8 cellular contexts compared by ENCODE assay signal in the genomic region with DNA sequence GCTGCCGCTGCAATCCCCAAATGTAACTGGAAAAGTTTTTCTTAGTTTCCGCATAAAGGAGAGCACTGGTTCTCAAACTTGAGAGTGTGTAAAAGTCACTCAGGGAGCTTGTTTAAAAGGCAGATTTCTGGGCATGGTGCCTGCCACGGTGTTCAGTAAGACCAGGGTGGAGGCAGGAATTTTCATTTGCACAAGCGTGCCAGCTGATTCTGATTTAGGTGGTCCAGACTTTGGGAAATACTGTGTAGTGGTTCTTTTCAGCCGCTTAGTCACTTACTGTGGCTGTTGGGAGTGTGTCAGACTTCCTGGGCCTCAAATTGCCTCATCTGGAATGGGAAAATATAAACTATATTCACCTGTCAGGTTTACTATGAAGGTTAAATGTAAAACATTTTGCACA. TPM values are rescaled to one million over a fixed set of nuclear protein-coding genes. Genes with fewer than 3 reads are reported as not detected.
A peak's percentile ranks its signal among the peaks of the same experiment; 100 is the strongest.
DNase-seq lines count a peak whose midpoint lies in the region; ATAC-seq and TF ChIP-seq lines count a peak whose summit lies in the region.

No MANE protein-coding gene starts in this region.

- H3K27me3 ChIP-seq in cardiac muscle cell (no peaks in the 10 kb centered on the region), liver (ENCODE audit: control insufficient read depth in 4 of 4, insufficient read depth in 4 of 4, low read length in 3 of 4) (no peaks in the 10 kb centered on the region), uterus (no peaks in the 10 kb centered on the region)

- no peak for TF ChIP-seq POLR2A in uterus (IDR thresholded peaks at IDR 0.05)

- H3K36me3 ChIP-seq in cardiac muscle cell (no peaks in the 10 kb centered on the region), liver (ENCODE audit: control insufficient read depth in 4 of 4, insufficient read depth in 3 of 4, low read depth in 1 of 4, low read length in 3 of 4) (no peaks in the 10 kb centered on the region), uterus (no peaks in the 10 kb centered on the region)

- WGBS in liver = 59% methylated on average over 5 of the region's 5 CpGs

- DNase-seq in cardiac muscle cell (ENCODE audit: low read depth in 1 of 2, low spot score in 1 of 2) (peak in 1 of 2 donors; percentile 35), Right ventricle myocardium inferior (ENCODE audit: missing footprints) (no peak), amniotic epithelial cell (ENCODE audit: low read depth) (peak; percentile 55), uterus (no peak), DMS153 (lab: John Stamatoyannopoulos, UW) (no peak), C1 segment of cervical spinal cord (lab: John Stamatoyannopoulos, UW) (no peak)

- no peak for TF ChIP-seq RAD21 in liver (IDR thresholded peaks at IDR 0.05)

- ATAC-seq in Right ventricle myocardium inferior = no peak
- no peak for ATAC-seq in HG03025 (IDR thresholded peaks at IDR 0.05; ENCODE audit: low FRiP score, unreplicated experiment)

- intact Hi-C loops in Right ventricle myocardium inferior (cut with DNase I) (loop anchor here (5.0 kb wide), 1 partner anchor 77 kb away; no protein-coding TSS in a partner anchor), uterus (cut with DNase I; ENCODE audit: low total_unique reads) (no loop called here)

- TF ChIP-seq CTCF in cardiac muscle cell (IDR thresholded peaks at IDR 0.05; ENCODE audit: low read depth, low read length) = no peak
- no peak for TF ChIP-seq CTCF in liver (IDR thresholded peaks at IDR 0.05; ENCODE audit: low read depth, low read length, missing input control)
- no peak for TF ChIP-seq CTCF in uterus (IDR thresholded peaks at IDR 0.05)

- H3K27ac ChIP-seq in cardiac muscle cell (peak overlapping the region; percentile 46), liver (ENCODE audit: low read depth in 1 of 2, low read length in 2 of 2) (no peak overlapping the region), uterus (peak overlapping the region; percentile 75 to 76)

- H3K4me3 ChIP-seq in cardiac muscle cell = peak overlapping the region; percentile 82
- peak overlapping the region in 2 of 3 donors; percentile 33 to 80 for H3K4me3 ChIP-seq in liver (ENCODE audit: low read depth in 1 of 3, low read length in 3 of 3)
- H3K4me3 ChIP-seq in uterus = peak overlapping the region; percentile 52 to 73

- H3K9me3 ChIP-seq in cardiac muscle cell (ENCODE audit: low read depth) = no peaks in the 10 kb centered on the region
- H3K9me3 ChIP-seq in liver (ENCODE audit: control insufficient read depth in 4 of 4, low read length in 3 of 4) = no peaks in the 10 kb centered on the region
- H3K9me3 ChIP-seq in uterus = no peaks in the 10 kb centered on the region

- H3K9ac ChIP-seq in liver (ENCODE audit: low read depth in 1 of 2, low read length in 2 of 2) = no peak overlapping the region

- H3K4me1 ChIP-seq in cardiac muscle cell (ENCODE audit: low read depth) (peaks cover 7% of the 10 kb centered on the region), liver (ENCODE audit: control insufficient read depth in 4 of 4, insufficient read depth in 4 of 4, low read length in 3 of 4) (peaks cover 0 to 14% (median 9%) of the 10 kb centered on the region in 4 donors), uterus (peaks cover 4 to 7% of the 10 kb centered on the region in 2 donors)

TF ChIP-seq in liver, 16 proteins besides CTCF, POLR2A, EP300 and RAD21:
- TF ChIP-seq FOXA1 (IDR thresholded peaks at IDR 0.05) (no peak), TAF1 (conservative IDR thresholded peaks at IDR 0.05) (no peak), JUND (IDR thresholded peaks at IDR 0.05) (no peak), EGR1 (IDR thresholded peaks at IDR 0.05; ENCODE audit: low read depth in 2 of 2) (no peak)
- TF ChIP-seq, protein P1, sequence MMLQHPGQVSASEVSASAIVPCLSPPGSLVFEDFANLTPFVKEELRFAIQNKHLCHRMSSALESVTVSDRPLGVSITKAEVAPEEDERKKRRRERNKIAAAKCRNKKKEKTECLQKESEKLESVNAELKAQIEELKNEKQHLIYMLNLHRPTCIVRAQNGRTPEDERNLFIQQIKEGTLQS (IDR thresholded peaks at IDR 0.05) = no peak

RNA-seq across cellular contexts. Expression of a gene that starts 0.8 kb away (rescaled TPM):
- total RNA-seq in cardiac muscle cell (18.3 and 27.4 TPM in 2 replicates), Right ventricle myocardium inferior (1.7 TPM), liver (1 to 10 TPM; 2.2 to 2.3 TPM), uterus (10 to 100 TPM; 16.8 to 47.6 (median 39.3) TPM)
- polyA plus RNA-seq in cardiac muscle cell (29.3 and 30.0 TPM in 2 replicates), liver (1 to 10 TPM; 1.1 to 1.4 TPM)

Comparison
In these comparisons a context has a peak if more than half of its experiments do, and no peak if none do; other contexts are left out.
1. H3K27ac ChIP-seq: peak in cardiac muscle cell (single experiment) and uterus (2 of 2); none in liver (0 of 2).
2. Peak in every context shown above with its lines, with median percentiles within 50 percentile points of each other: H3K4me3 ChIP-seq.